In genomic region chr2:174335605-174336402, GRCh38 we compare ENCODE assay signal across 8 cellular contexts. TPM values are rescaled to one million over a fixed set of nuclear protein-coding genes. Genes with fewer than 3 reads are reported as not detected.
DNase-seq lines count a peak whose midpoint lies in the region; ATAC-seq and TF ChIP-seq lines count a peak whose summit lies in the region.

No MANE protein-coding gene starts in this region.

- TF ChIP-seq POLR2A in tibial nerve (IDR thresholded peaks at IDR 0.05), result no peak

- no peak for ATAC-seq in activated CD4-positive, CD25-positive, alpha-beta regulatory T cell treated with anti-CD3 and anti-CD28 coated beads, Interleukin-2, amount 50 U/mL, for 24 hours

- TF ChIP-seq EP300 in tibial nerve (IDR thresholded peaks at IDR 0.05), result peak in 1 of 2 donors; percentile 3

- H3K4me1 ChIP-seq in tibial nerve, result peaks cover 0 to 70% (median 42%) of the 10 kb centered on the region in 4 donors

- peak overlapping the region; percentile 41 for H3K4me3 ChIP-seq in HFF-Myc (replicated peaks; ENCODE audit: low read depth, low read length)
- peak overlapping the region; percentile 56 for H3K4me3 ChIP-seq in iPS-18c (ENCODE audit: insufficient read depth, low read depth, low read length)
- H3K4me3 ChIP-seq in tibial nerve, result peak overlapping the region in 3 of 4 donors; percentile 26 to 39 (median 27)

- H3K27me3 ChIP-seq in tibial nerve, result peaks cover 25 to 100% of the 10 kb centered on the region in 2 donors

- TF ChIP-seq CTCF in HFF-Myc (IDR thresholded peaks at IDR 0.05; ENCODE audit: low read depth, low read length, missing control alignments) (no peak), tibial nerve (IDR thresholded peaks at IDR 0.05) (no peak)

- 1 to 2% methylated on average over 41 to 64 of the region's 79 CpGs for WGBS in tibial nerve, 2 donors

- no peaks in the 10 kb centered on the region for H3K36me3 ChIP-seq in tibial nerve

- H3K27ac ChIP-seq in tibial nerve, result no peak overlapping the region

- H3K9me3 ChIP-seq in iPS-18c (ENCODE audit: control insufficient read depth, insufficient read depth, low read length) (no peaks in the 10 kb centered on the region), tibial nerve (no peaks in the 10 kb centered on the region)

- DNase-seq in D341Med (ENCODE audit: low spot score) (peak; percentile 72), HFF-Myc (ENCODE audit: extremely low read depth, low read depth) (no peak), tibial nerve (ENCODE audit: low spot score in 2 of 2) (no peak), NCI-H2081 treated with DMSO at 0.1 percent for 48 hours (lab: John Stamatoyannopoulos, UW) (no peak), NOMO-1 treated with DMSO at 0.1 percent for 48 hours (lab: John Stamatoyannopoulos, UW; ENCODE audit: unreplicated experiment) (no peak)
- DNase-seq in activated CD8-positive, alpha-beta memory T cell treated with anti-CD3 and anti-CD28 coated beads, Interleukin-2, amount 50 U/mL, for 48 hours, result peak; percentile 72

RNA-seq across cellular contexts. Expression of gene SP9, which starts 1.1 kb away (rescaled TPM):
- total RNA-seq in tibial nerve, result not detected

RNA-seq across cellular contexts. Expression of gene SCRN3, which starts 59.7 kb away (rescaled TPM):
- total RNA-seq in tibial nerve, result 10 to 100 TPM; 13.5 to 32.0 (median 20.7) TPM

Comparison
In these comparisons a context has a peak if more than half of its experiments do, and no peak if none do; other contexts are left out.
1. DNase-seq: peak in D341Med (single experiment) and activated CD8-positive, alpha-beta memory T cell treated with anti-CD3 and anti-CD28 coated beads, Interleukin-2, amount 50 U/mL, for 48 hours (single experiment); none in HFF-Myc (single experiment), tibial nerve (0 of 2), NCI-H2081 treated with DMSO at 0.1 percent for 48 hours (single experiment) and NOMO-1 treated with DMSO at 0.1 percent for 48 hours (single experiment).
2. Peak in every context shown above with its lines, with median percentiles within 50 percentile points of each other: H3K4me3 ChIP-seq.